ENCODE assay signal across 8 cellular contexts in genomic region chr13:35818577-35819165, GRCh38.
DNase-seq lines count a peak whose midpoint lies in the region; ATAC-seq and TF ChIP-seq lines count a peak whose summit lies in the region.

No MANE protein-coding gene starts in this region.

- no peak overlapping the region for H3K27ac ChIP-seq in SU-DHL-6 (ENCODE audit: low read depth, low read length)
- H3K27ac ChIP-seq in naive thymus-derived CD4-positive, alpha-beta T cell (ENCODE audit: low read depth, low read length): no peak overlapping the region

- H2AFZ ChIP-seq in Loucy (ENCODE audit: low read length): 0 out of 2 replicates have a peak overlapping the region, but pooled peaks have one; percentile 28
- no peak overlapping the region for H2AFZ ChIP-seq in SU-DHL-6 (ENCODE audit: low read depth, low read length, severe bottlenecking)

- no peak for ATAC-seq in GM19397 (IDR thresholded peaks at IDR 0.05; ENCODE audit: unreplicated experiment)
- ATAC-seq in naive thymus-derived CD4-positive, alpha-beta T cell: no peak

- peaks cover 6% of the 10 kb centered on the region for H3K9me3 Mint-ChIP-seq in glutamatergic neuron (ENCODE audit: unreplicated experiment)
- H3K9me3 Mint-ChIP-seq in activated CD4-positive, alpha-beta T cell treated with anti-CD3 and anti-CD28 coated beads, Interleukin-2, amount 10 ng/mL, durations not matched to agents 24 days and 14 days: no peaks in the 10 kb centered on the region
- no peaks in the 10 kb centered on the region for H3K9me3 Mint-ChIP-seq in naive thymus-derived CD4-positive, alpha-beta T cell

- H3K9me2 ChIP-seq in Loucy (replicated peaks; ENCODE audit: low read depth, low read length): no peaks in the 10 kb centered on the region
- H3K9me2 ChIP-seq in SU-DHL-6 (replicated peaks; ENCODE audit: insufficient read depth, low read length): no peaks in the 10 kb centered on the region

- H3K36me3 Mint-ChIP-seq in glutamatergic neuron (ENCODE audit: unreplicated experiment): no peaks in the 10 kb centered on the region
- H3K36me3 Mint-ChIP-seq in activated CD4-positive, alpha-beta T cell treated with anti-CD3 and anti-CD28 coated beads, Interleukin-2, amount 10 ng/mL, durations not matched to agents 24 days and 14 days (ENCODE audit: low read depth): no peaks in the 10 kb centered on the region
- H3K36me3 Mint-ChIP-seq in naive thymus-derived CD4-positive, alpha-beta T cell: no peaks in the 10 kb centered on the region

- no peaks in the 10 kb centered on the region for H3K27me3 ChIP-seq in Loucy (ENCODE audit: insufficient read depth, low read length, poor library complexity, severe bottlenecking)
- H3K27me3 ChIP-seq in SU-DHL-6 (ENCODE audit: low read length): no peaks in the 10 kb centered on the region
- no peaks in the 10 kb centered on the region for H3K27me3 ChIP-seq in naive thymus-derived CD4-positive, alpha-beta T cell (ENCODE audit: control insufficient read depth in 2 of 2, insufficient read depth in 2 of 2, low read length in 2 of 2)

- H3K36me3 ChIP-seq in Loucy (ENCODE audit: insufficient read depth, low read length) (no peaks in the 10 kb centered on the region), SU-DHL-6 (ENCODE audit: low read length) (no peaks in the 10 kb centered on the region)
- H3K36me3 ChIP-seq in naive thymus-derived CD4-positive, alpha-beta T cell (ENCODE audit: control insufficient read depth in 2 of 3, insufficient read depth in 3 of 3, low read length in 3 of 3): no peaks in the 10 kb centered on the region

- peak; percentile 38 for TF ChIP-seq CTCF in GM10248 (IDR thresholded peaks at IDR 0.05; ENCODE audit: control extremely low read depth, extremely low read depth, low read depth, missing control alignments)
- TF ChIP-seq CTCF in Loucy (conservative IDR thresholded peaks at IDR 0.05; ENCODE audit: low read length): peak; percentile 72
- peak; percentile 46 for TF ChIP-seq CTCF in SU-DHL-6 (IDR thresholded peaks at IDR 0.05; ENCODE audit: insufficient read depth, low read length, poor library complexity, severe bottlenecking)
- peak; percentile 90 for TF ChIP-seq CTCF in glutamatergic neuron (IDR thresholded peaks at IDR 0.05; ENCODE audit: partially characterized antibody, unreplicated experiment)

- no peak overlapping the region for H3K4me3 ChIP-seq in Loucy (ENCODE audit: low read length, poor library complexity, severe bottlenecking)
- no peak overlapping the region for H3K4me3 ChIP-seq in SU-DHL-6 (ENCODE audit: insufficient read depth, low read length, poor library complexity, severe bottlenecking)
- H3K4me3 ChIP-seq in naive thymus-derived CD4-positive, alpha-beta T cell (ENCODE audit: low read length): no peak overlapping the region

- peak overlapping the region; percentile 49 for H3K27ac Mint-ChIP-seq in glutamatergic neuron (ENCODE audit: unreplicated experiment)
- H3K27ac Mint-ChIP-seq in activated CD4-positive, alpha-beta T cell treated with anti-CD3 and anti-CD28 coated beads, Interleukin-2, amount 10 ng/mL, durations not matched to agents 24 days and 14 days: no peak overlapping the region
- H3K27ac Mint-ChIP-seq in naive thymus-derived CD4-positive, alpha-beta T cell: no peak overlapping the region

- DNase-seq in GM10248 (ENCODE audit: extremely low spot score): peak; percentile 22
- no peak for DNase-seq in glutamatergic neuron
- DNase-seq in superior temporal gyrus (ENCODE audit: extremely low spot score): peak; percentile 77
- DNase-seq in activated CD4-positive, alpha-beta T cell treated with anti-CD3 and anti-CD28 coated beads, Interleukin-2, amount 10 ng/mL, durations not matched to agents 24 days and 14 days: no peak
- DNase-seq in naive thymus-derived CD4-positive, alpha-beta T cell: no peak

- H3K4me2 ChIP-seq in Loucy (ENCODE audit: low read depth, low read length, poor library complexity, severe bottlenecking): no peak overlapping the region
- no peak overlapping the region for H3K4me2 ChIP-seq in SU-DHL-6 (ENCODE audit: low read depth, low read length, poor library complexity, severe bottlenecking)

- H3K4me1 ChIP-seq in Loucy (ENCODE audit: insufficient read depth, low read length, poor library complexity, severe bottlenecking): no peaks in the 10 kb centered on the region
- H3K4me1 ChIP-seq in naive thymus-derived CD4-positive, alpha-beta T cell (ENCODE audit: control insufficient read depth in 2 of 2, insufficient read depth in 2 of 2, low read length in 2 of 2): no peaks in the 10 kb centered on the region

- H3K4me1 Mint-ChIP-seq in glutamatergic neuron (ENCODE audit: low read depth, unreplicated experiment): peaks cover 36% of the 10 kb centered on the region
- H3K4me1 Mint-ChIP-seq in activated CD4-positive, alpha-beta T cell treated with anti-CD3 and anti-CD28 coated beads, Interleukin-2, amount 10 ng/mL, durations not matched to agents 24 days and 14 days: no peaks in the 10 kb centered on the region
- H3K4me1 Mint-ChIP-seq in naive thymus-derived CD4-positive, alpha-beta T cell: no peaks in the 10 kb centered on the region

- H3K9ac ChIP-seq in Loucy (ENCODE audit: low read depth, low read length, poor library complexity, severe bottlenecking) (no peak overlapping the region), SU-DHL-6 (ENCODE audit: low read length) (no peak overlapping the region)

- H4K20me1 ChIP-seq in Loucy (ENCODE audit: insufficient read depth, low read length, poor library complexity, severe bottlenecking): no peaks in the 10 kb centered on the region
- no peaks in the 10 kb centered on the region for H4K20me1 ChIP-seq in SU-DHL-6 (ENCODE audit: low read depth, low read length)

- no peaks in the 10 kb centered on the region for H3K79me2 ChIP-seq in Loucy (ENCODE audit: insufficient read depth, low read length)
- H3K79me2 ChIP-seq in SU-DHL-6 (ENCODE audit: insufficient read depth, low read length): no peaks in the 10 kb centered on the region

- no peak overlapping the region for H3K4me3 Mint-ChIP-seq in glutamatergic neuron (ENCODE audit: unreplicated experiment)
- no peak overlapping the region for H3K4me3 Mint-ChIP-seq in activated CD4-positive, alpha-beta T cell treated with anti-CD3 and anti-CD28 coated beads, Interleukin-2, amount 10 ng/mL, durations not matched to agents 24 days and 14 days
- H3K4me3 Mint-ChIP-seq in naive thymus-derived CD4-positive, alpha-beta T cell: no peak overlapping the region

- intact Hi-C loops in activated CD4-positive, alpha-beta T cell treated with anti-CD3 and anti-CD28 coated beads, Interleukin-2, amount 10 ng/mL, durations not matched to agents 24 days and 14 days (cut with micrococcal nuclease): no loop called here
- intact Hi-C loops in naive thymus-derived CD4-positive, alpha-beta T cell (cut with micrococcal nuclease): no loop called here

- H3K9me3 ChIP-seq in Loucy (ENCODE audit: insufficient read depth, low read depth, low read length): no peaks in the 10 kb centered on the region
- no peaks in the 10 kb centered on the region for H3K9me3 ChIP-seq in SU-DHL-6 (ENCODE audit: insufficient read depth, low read length)
- H3K9me3 ChIP-seq in naive thymus-derived CD4-positive, alpha-beta T cell (ENCODE audit: control insufficient read depth in 2 of 3, low read length in 3 of 3): no peaks in the 10 kb centered on the region

- peaks cover 2% of the 10 kb centered on the region for H3K27me3 Mint-ChIP-seq in glutamatergic neuron (ENCODE audit: unreplicated experiment)
- H3K27me3 Mint-ChIP-seq in activated CD4-positive, alpha-beta T cell treated with anti-CD3 and anti-CD28 coated beads, Interleukin-2, amount 10 ng/mL, durations not matched to agents 24 days and 14 days: no peaks in the 10 kb centered on the region
- H3K27me3 Mint-ChIP-seq in naive thymus-derived CD4-positive, alpha-beta T cell: peaks cover 0 to 6% (median 0%) of the 10 kb centered on the region in 5 donors

- H3F3A ChIP-seq in Loucy (ENCODE audit: low read depth) (no peaks in the 10 kb centered on the region), SU-DHL-6 (ENCODE audit: insufficient read depth) (no peaks in the 10 kb centered on the region)

- CTCF ChIA-PET in GM10248 (lab: Yijun Ruan, JAX): interaction anchor here (0.6 to 2.6 kb wide), 11 partner anchors 9 to 601 kb away, joined by 3 to 8 read pairs (median 3); no protein-coding TSS in a partner anchor
- CTCF ChIA-PET in naive thymus-derived CD4-positive, alpha-beta T cell (lab: Charles Lee): interaction anchor here (0.7 kb wide), 1 partner anchor 24 kb away, joined by 4 read pairs; no protein-coding TSS in a partner anchor

- POLR2A ChIA-PET in GM10248 (lab: Yijun Ruan, JAX): no interaction called here
- POLR2A ChIA-PET in naive thymus-derived CD4-positive, alpha-beta T cell (lab: Charles Lee): no interaction called here

Comparison
In these comparisons a context has a peak if more than half of its experiments do, and no peak if none do; other contexts are left out.
1. DNase-seq: peak in GM10248 (single experiment) and superior temporal gyrus (single experiment); none in glutamatergic neuron (single experiment), activated CD4-positive, alpha-beta T cell treated with anti-CD3 and anti-CD28 coated beads, Interleukin-2, amount 10 ng/mL, durations not matched to agents 24 days and 14 days (single experiment) and naive thymus-derived CD4-positive, alpha-beta T cell (0 of 9).
2. CTCF ChIP-seq: peak in every context shown above with its lines; median percentile 90 in glutamatergic neuron; 72 in Loucy; 46 in SU-DHL-6; 38 in GM10248.